Comparison of ENCODE assay signal across 1 cellular context in the genomic region with DNA sequence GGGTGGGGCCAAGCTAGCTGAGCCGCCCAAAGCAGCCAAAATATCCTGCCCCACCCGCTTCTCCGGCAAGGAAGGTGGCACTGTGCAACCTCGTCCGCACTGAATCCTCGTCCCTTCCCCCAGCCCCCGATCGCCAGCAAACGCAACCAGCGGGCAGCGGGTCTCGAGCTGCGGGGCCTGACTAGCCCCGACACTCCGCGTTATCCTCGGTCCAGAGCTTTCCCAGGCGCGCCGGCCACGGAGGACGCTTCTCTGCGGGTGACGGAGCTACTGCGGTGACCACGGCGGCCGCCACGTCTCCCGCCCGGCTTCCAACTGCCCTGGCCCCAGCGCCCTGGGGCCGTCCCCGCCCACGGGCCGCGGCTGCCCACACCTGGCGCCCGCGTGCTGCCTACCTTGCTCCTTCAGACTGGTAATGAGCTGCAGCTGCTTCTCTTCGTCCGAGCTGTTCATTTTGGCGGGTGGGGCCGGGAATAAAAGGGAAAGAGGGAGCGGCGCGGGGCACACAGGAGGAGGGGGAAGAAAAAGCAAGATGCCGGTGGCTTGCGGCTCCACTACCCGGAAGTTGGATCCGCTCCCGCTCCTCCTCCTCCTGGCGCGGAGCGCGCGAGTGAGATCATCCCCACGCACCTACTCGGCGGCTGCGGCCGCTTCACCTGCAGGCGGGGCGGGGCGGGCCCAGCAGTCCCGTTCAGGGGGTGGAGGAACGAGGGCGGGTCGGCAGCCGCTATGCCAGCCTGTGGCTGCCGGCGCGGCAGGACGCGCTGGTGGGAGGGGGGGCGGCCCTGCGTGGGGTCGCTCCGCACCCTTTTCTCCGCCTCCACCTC.
TF ChIP-seq lines count a peak whose summit lies in the region.

Gene SHTN1, minus strand, starts transcription at position 561 of the 827 bp plus-strand sequence. Its CDS starts 108 bp downstream, at position 453.

TF ChIP-seq in HEK293, 187 proteins besides CTCF, POLR2A, EP300 and RAD21 (continued from another document and continues in another):
- no peak for TF ChIP-seq ZNF518A (tag by site-specific recombination; conservative IDR thresholded peaks at IDR 0.05; ENCODE audit: low read depth)
- peak; percentile 83 for TF ChIP-seq HIC1 (tag by site-specific recombination; IDR thresholded peaks at IDR 0.05)
- peak; percentile 98 for TF ChIP-seq ZNF341 (tag by site-specific recombination; IDR thresholded peaks at IDR 0.05; ENCODE audit: low read depth)
- TF ChIP-seq ZNF10 (tag by site-specific recombination; IDR thresholded peaks at IDR 0.05): no peak
- no peak for TF ChIP-seq ZNF548 (tag by site-specific recombination; IDR thresholded peaks at IDR 0.05)
- TF ChIP-seq ZNF274 (IDR thresholded peaks at IDR 0.05; ENCODE audit: low read length): no peak
- no peak for TF ChIP-seq ZNF274 (tag by site-specific recombination; IDR thresholded peaks at IDR 0.05; ENCODE audit: borderline replicate concordance)
- no peak for TF ChIP-seq ZBTB49 (tag by site-specific recombination; IDR thresholded peaks at IDR 0.05; ENCODE audit: low read depth)
- TF ChIP-seq ZNF48 (tag by site-specific recombination; IDR thresholded peaks at IDR 0.05): no peak
- peak; percentile 77 for TF ChIP-seq PBX3 (CRISPR knock-in tag; IDR thresholded peaks at IDR 0.05)
- no peak for TF ChIP-seq ZBTB44 (tag by site-specific recombination; IDR thresholded peaks at IDR 0.05)
- TF ChIP-seq, protein P1, sequence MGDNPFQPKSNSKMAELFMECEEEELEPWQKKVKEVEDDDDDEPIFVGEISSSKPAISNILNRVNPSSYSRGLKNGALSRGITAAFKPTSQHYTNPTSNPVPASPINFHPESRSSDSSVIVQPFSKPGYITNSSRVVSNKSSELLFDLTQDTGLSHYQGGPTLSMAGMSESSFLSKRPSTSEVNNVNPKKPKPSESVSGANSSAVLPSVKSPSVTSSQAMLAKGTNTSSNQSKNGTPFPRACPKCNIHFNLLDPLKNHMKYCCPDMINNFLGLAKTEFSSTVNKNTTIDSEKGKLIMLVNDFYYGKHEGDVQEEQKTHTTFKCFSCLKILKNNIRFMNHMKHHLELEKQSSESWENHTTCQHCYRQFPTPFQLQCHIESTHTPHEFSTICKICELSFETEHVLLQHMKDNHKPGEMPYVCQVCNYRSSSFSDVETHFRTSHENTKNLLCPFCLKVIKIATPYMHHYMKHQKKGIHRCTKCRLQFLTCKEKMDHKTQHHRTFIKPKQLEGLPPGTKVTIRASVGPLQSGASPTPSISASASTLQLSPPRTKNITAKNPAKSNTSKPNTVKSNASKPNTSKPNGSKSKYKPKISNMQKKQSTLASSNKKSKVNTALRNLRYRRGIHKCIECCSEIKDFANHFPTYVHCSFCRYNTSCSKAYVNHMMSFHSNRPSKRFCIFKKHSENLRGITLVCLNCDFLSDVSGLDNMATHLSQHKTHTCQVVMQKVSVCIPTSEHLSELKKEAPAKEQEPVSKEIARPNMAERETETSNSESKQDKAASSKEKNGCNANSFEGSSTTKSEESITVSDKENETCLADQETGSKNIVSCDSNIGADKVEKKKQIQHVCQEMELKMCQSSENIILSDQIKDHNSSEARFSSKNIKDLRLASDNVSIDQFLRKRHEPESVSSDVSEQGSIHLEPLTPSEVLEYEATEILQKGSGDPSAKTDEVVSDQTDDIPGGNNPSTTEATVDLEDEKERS (tag by site-specific recombination; IDR thresholded peaks at IDR 0.05): no peak
- TF ChIP-seq, protein P2, sequence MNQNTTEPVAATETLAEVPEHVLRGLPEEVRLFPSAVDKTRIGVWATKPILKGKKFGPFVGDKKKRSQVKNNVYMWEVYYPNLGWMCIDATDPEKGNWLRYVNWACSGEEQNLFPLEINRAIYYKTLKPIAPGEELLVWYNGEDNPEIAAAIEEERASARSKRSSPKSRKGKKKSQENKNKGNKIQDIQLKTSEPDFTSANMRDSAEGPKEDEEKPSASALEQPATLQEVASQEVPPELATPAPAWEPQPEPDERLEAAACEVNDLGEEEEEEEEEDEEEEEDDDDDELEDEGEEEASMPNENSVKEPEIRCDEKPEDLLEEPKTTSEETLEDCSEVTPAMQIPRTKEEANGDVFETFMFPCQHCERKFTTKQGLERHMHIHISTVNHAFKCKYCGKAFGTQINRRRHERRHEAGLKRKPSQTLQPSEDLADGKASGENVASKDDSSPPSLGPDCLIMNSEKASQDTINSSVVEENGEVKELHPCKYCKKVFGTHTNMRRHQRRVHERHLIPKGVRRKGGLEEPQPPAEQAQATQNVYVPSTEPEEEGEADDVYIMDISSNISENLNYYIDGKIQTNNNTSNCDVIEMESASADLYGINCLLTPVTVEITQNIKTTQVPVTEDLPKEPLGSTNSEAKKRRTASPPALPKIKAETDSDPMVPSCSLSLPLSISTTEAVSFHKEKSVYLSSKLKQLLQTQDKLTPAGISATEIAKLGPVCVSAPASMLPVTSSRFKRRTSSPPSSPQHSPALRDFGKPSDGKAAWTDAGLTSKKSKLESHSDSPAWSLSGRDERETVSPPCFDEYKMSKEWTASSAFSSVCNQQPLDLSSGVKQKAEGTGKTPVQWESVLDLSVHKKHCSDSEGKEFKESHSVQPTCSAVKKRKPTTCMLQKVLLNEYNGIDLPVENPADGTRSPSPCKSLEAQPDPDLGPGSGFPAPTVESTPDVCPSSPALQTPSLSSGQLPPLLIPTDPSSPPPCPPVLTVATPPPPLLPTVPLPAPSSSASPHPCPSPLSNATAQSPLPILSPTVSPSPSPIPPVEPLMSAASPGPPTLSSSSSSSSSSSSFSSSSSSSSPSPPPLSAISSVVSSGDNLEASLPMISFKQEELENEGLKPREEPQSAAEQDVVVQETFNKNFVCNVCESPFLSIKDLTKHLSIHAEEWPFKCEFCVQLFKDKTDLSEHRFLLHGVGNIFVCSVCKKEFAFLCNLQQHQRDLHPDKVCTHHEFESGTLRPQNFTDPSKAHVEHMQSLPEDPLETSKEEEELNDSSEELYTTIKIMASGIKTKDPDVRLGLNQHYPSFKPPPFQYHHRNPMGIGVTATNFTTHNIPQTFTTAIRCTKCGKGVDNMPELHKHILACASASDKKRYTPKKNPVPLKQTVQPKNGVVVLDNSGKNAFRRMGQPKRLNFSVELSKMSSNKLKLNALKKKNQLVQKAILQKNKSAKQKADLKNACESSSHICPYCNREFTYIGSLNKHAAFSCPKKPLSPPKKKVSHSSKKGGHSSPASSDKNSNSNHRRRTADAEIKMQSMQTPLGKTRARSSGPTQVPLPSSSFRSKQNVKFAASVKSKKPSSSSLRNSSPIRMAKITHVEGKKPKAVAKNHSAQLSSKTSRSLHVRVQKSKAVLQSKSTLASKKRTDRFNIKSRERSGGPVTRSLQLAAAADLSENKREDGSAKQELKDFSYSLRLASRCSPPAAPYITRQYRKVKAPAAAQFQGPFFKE (tag by site-specific recombination; IDR thresholded peaks at IDR 0.05; ENCODE audit: borderline replicate concordance): no peak
- 0 out of 2 replicates have a peak, but pooled peaks have one; percentile 33 for TF ChIP-seq ZNF223 (tag by site-specific recombination; IDR thresholded peaks at IDR 0.05)
- TF ChIP-seq ZNF692 (tag by site-specific recombination; IDR thresholded peaks at IDR 0.05): peak; percentile 86
- no peak for TF ChIP-seq ZNF114 (tag by site-specific recombination; IDR thresholded peaks at IDR 0.05)
- TF ChIP-seq HOXC10 (CRISPR knock-in tag; IDR thresholded peaks at IDR 0.05): 0 out of 2 replicates have a peak, but pooled peaks have one; percentile 46
- no peak for TF ChIP-seq ZNF416 (tag by site-specific recombination; IDR thresholded peaks at IDR 0.05)
- TF ChIP-seq BCL11A (tag by site-specific recombination; IDR thresholded peaks at IDR 0.05; ENCODE audit: low read depth): no peak
- no peak for TF ChIP-seq ZNF16 (tag by site-specific recombination; IDR thresholded peaks at IDR 0.05; ENCODE audit: low read depth)
- TF ChIP-seq ZNF626 (tag by site-specific recombination; IDR thresholded peaks at IDR 0.05): no peak
- TF ChIP-seq KLF1 (tag by site-specific recombination; IDR thresholded peaks at IDR 0.05): peak; percentile 73
- no peak for TF ChIP-seq ZNF664 (tag by site-specific recombination; IDR thresholded peaks at IDR 0.05)
